Comparison of ENCODE assay signal across 8 cellular contexts in genomic region chr9:136117291-136118060, GRCh38. TPM values are rescaled to one million over a fixed set of nuclear protein-coding genes. Genes with fewer than 3 reads are reported as not detected.
A peak's percentile ranks its signal among the peaks of the same experiment; 100 is the strongest.
DNase-seq lines count a peak whose midpoint lies in the region; ATAC-seq, FAIRE-seq and TF ChIP-seq lines count a peak whose summit lies in the region.

No MANE protein-coding gene starts in this region.

- intact Hi-C loops in IMR-90 (cut with micrococcal nuclease) (loop anchor here (2.0 kb wide), 1 partner anchor 23 kb away; the partner anchor contains the start of gene NACC2), stomach (cut with DNase I; ENCODE audit: low total_unique reads) (no loop called here)

- H3K4me1 ChIP-seq in IMR-90 (ENCODE audit: control insufficient read depth, insufficient read depth, low read length) (peaks cover 11% of the 10 kb centered on the region), keratinocyte (ENCODE audit: control insufficient read depth, extremely low read depth, insufficient read depth, low read length) (peaks cover 22% of the 10 kb centered on the region), stomach (peaks cover 21 to 44% (median 39%) of the 10 kb centered on the region in 4 donors)

- H3K36me3 ChIP-seq in IMR-90 (ENCODE audit: control insufficient read depth, insufficient read depth, low read length): peaks cover 15% of the 10 kb centered on the region; the same call in 1 of the 2 replicates
- peaks cover 1 to 7% of the 10 kb centered on the region in 2 experiments for H3K36me3 ChIP-seq in keratinocyte (ENCODE audit: control insufficient read depth in 2 of 2, extremely low read depth in 1 of 2, insufficient read depth in 2 of 2, low read length in 2 of 2)
- peaks cover 22 to 34% (median 26%) of the 10 kb centered on the region in 4 donors for H3K36me3 ChIP-seq in stomach

- H2AFZ ChIP-seq in IMR-90 (replicated peaks; ENCODE audit: low read length, poor library complexity): peak overlapping the region; percentile 97
- H2AFZ ChIP-seq in keratinocyte (ENCODE audit: control insufficient read depth, low read length): no peak overlapping the region

- peak overlapping the region; percentile 12 for H4K5ac ChIP-seq in IMR-90 (ENCODE audit: low read depth, low read length)

- H2BK20ac ChIP-seq in IMR-90 (ENCODE audit: low read depth, low read length): no peak overlapping the region

- ATAC-seq in IMR-90 (ENCODE audit: low read depth): peak; percentile 1
- ATAC-seq in activated naive CD8-positive, alpha-beta T cell treated with anti-CD3 and anti-CD28 coated beads, Interleukin-2, amount 50 U/mL, for 24 hours: peak; percentile 41

- peak overlapping the region; percentile 64 for H2AK5ac ChIP-seq in IMR-90 (ENCODE audit: low read depth, low read length)

- POLR2A ChIA-PET in AG04450 (lab: Yijun Ruan, JAX) (interaction anchor here (0.7 to 1.4 kb wide), 4 partner anchors 8 to 401 kb away, joined by 3 to 5 read pairs (median 4); no protein-coding TSS in a partner anchor), IMR-90 (lab: Charles Lee; ENCODE audit: unreplicated experiment) (no interaction called here)

- H3K4me2 ChIP-seq in IMR-90 (ENCODE audit: low read depth, low read length) (peak overlapping the region; percentile 95), keratinocyte (ENCODE audit: control insufficient read depth, extremely low read depth, insufficient read depth, low read depth, low read length) (peak overlapping the region; percentile 94)

- in situ Hi-C loops in IMR-90 (cut with MboI; ENCODE audit: low sequenced_read_pairs): no loop called here

- H3K56ac ChIP-seq in IMR-90 (ENCODE audit: extremely low read depth, insufficient read depth, low read length): peak overlapping the region; percentile 33

- peaks cover 5 to 42% of the 10 kb centered on the region in 2 experiments; a peak in 3 of 4 replicates for H3K79me1 ChIP-seq in IMR-90 (ENCODE audit: low read depth in 1 of 2, low read length in 2 of 2)

- H3K9ac ChIP-seq in IMR-90 (ENCODE audit: low read depth, low read length) (peak overlapping the region; percentile 88), keratinocyte (ENCODE audit: control insufficient read depth, extremely low read depth, insufficient read depth, low read length) (peak overlapping the region; percentile 87)

- H3K4me3 ChIP-seq in AG04450 (ENCODE audit: low read depth, low read length): peak overlapping the region; percentile 67
- peak overlapping the region; percentile 64 for H3K4me3 ChIP-seq in IMR-90 (ENCODE audit: insufficient read depth, low read depth, low read length)
- peak overlapping the region; percentile 78 to 85 (median 85) for H3K4me3 ChIP-seq in keratinocyte (ENCODE audit: control insufficient read depth in 2 of 3, extremely low read depth in 1 of 3, insufficient read depth in 2 of 3, low read depth in 1 of 3, low read length in 3 of 3)
- peak overlapping the region; percentile 77 to 90 (median 82) for H3K4me3 ChIP-seq in stomach

- BruUV-seq in IMR-90 (replicated peaks; lab: Mats Ljungman, UMichigan): no TSS peak

- H2BK15ac ChIP-seq in IMR-90 (ENCODE audit: low read depth, low read length): no peak overlapping the region

- peaks cover 20% of the 10 kb centered on the region for H3K79me2 ChIP-seq in keratinocyte (ENCODE audit: control insufficient read depth, insufficient read depth, low read length)

- no peaks in the 10 kb centered on the region for H3K9me3 Mint-ChIP-seq in activated naive CD8-positive, alpha-beta T cell treated with anti-CD3 and anti-CD28 coated beads, Interleukin-2, amount 50 U/mL, for 24 hours

- peak overlapping the region; percentile 92 for H3K23ac ChIP-seq in IMR-90 (ENCODE audit: low read depth, low read length)

- TF ChIP-seq EP300 in stomach (IDR thresholded peaks at IDR 0.05): no peak

- H4K20me1 ChIP-seq in IMR-90 (ENCODE audit: insufficient read depth, low read length) (no peaks in the 10 kb centered on the region; the same call in 1 of the 2 replicates), keratinocyte (ENCODE audit: control insufficient read depth, extremely low read depth, insufficient read depth, low read length) (no peaks in the 10 kb centered on the region)

- peak overlapping the region; percentile 79; the same call in 1 of the 2 replicates for H3K14ac ChIP-seq in IMR-90 (replicated peaks; ENCODE audit: low read depth, low read length)

- H3K27me3 ChIP-seq in AG04450 (ENCODE audit: control insufficient read depth, insufficient read depth, low read length) (no peaks in the 10 kb centered on the region), IMR-90 (ENCODE audit: control insufficient read depth, insufficient read depth, low read length) (no peaks in the 10 kb centered on the region), keratinocyte (ENCODE audit: control insufficient read depth, extremely low read depth, insufficient read depth, low read length) (no peaks in the 10 kb centered on the region), stomach (no peaks in the 10 kb centered on the region)

- CTCF ChIA-PET in AG04450 (lab: Charles Lee): interaction anchor here (1.0 to 1.2 kb wide), 2 partner anchors 27 to 149 kb away, joined by 3 read pairs; no protein-coding TSS in a partner anchor
- CTCF ChIA-PET in IMR-90 (lab: Yijun Ruan, JAX): no interaction called here

- TF ChIP-seq CTCF in AG04450 (IDR thresholded peaks at IDR 0.05; ENCODE audit: low read depth, low read length) (no peak), IMR-90 (conservative IDR thresholded peaks at IDR 0.05; ENCODE audit: low read depth, low read length) (no peak), keratinocyte (optimal IDR thresholded peaks at IDR 0.05 in 1 of 3, IDR thresholded peaks at IDR 0.05 in 1 of 3, conservative IDR thresholded peaks at IDR 0.05 in 1 of 3; ENCODE audit: extremely low read depth in 1 of 3, insufficient read depth in 2 of 3, low read length in 3 of 3) (no peak), stomach (IDR thresholded peaks at IDR 0.05) (no peak)

- peaks cover 27% of the 10 kb centered on the region for H3K4me1 Mint-ChIP-seq in activated naive CD8-positive, alpha-beta T cell treated with anti-CD3 and anti-CD28 coated beads, Interleukin-2, amount 50 U/mL, for 24 hours

- no peaks in the 10 kb centered on the region for H3K27me3 Mint-ChIP-seq in activated naive CD8-positive, alpha-beta T cell treated with anti-CD3 and anti-CD28 coated beads, Interleukin-2, amount 50 U/mL, for 24 hours

- H3K27ac ChIP-seq in AG04450 (ENCODE audit: low read depth, low read length): no peak overlapping the region
- peak overlapping the region; percentile 74 for H3K27ac ChIP-seq in IMR-90 (ENCODE audit: insufficient read depth, low read length)
- H3K27ac ChIP-seq in keratinocyte (ENCODE audit: control insufficient read depth, insufficient read depth, low read length): peak overlapping the region; percentile 71
- H3K27ac ChIP-seq in stomach: peak overlapping the region; percentile 93 to 99 (median 96)

- H4K8ac ChIP-seq in IMR-90 (ENCODE audit: low read depth in 2 of 2, low read length in 2 of 2): peak overlapping the region; percentile 37 to 68; a peak in 2 of 4 replicates

- H2BK5ac ChIP-seq in IMR-90 (ENCODE audit: low read depth, low read length, poor library complexity, severe bottlenecking): peak overlapping the region; percentile 80

- TF ChIP-seq POLR2A in GM19193 (IDR thresholded peaks at IDR 0.05; ENCODE audit: extremely low read depth, insufficient read depth, insufficient read length): peak; percentile 58
- TF ChIP-seq POLR2A in IMR-90 (IDR thresholded peaks at IDR 0.05; ENCODE audit: low read depth, low read length): no peak
- TF ChIP-seq POLR2A in stomach (IDR thresholded peaks at IDR 0.05): no peak

- no peak overlapping the region for H2BK120ac ChIP-seq in IMR-90 (ENCODE audit: low read depth, low read length)

- H3K4ac ChIP-seq in IMR-90 (ENCODE audit: low read depth, low read length): peak overlapping the region; percentile 78

- H3K9me3 ChIP-seq in AG04450 (ENCODE audit: control insufficient read depth, insufficient read depth, low read length): no peaks in the 10 kb centered on the region; the same call in 1 of the 2 replicates
- H3K9me3 ChIP-seq in IMR-90 (ENCODE audit: control insufficient read depth, insufficient read depth, low read length): no peaks in the 10 kb centered on the region
- no peaks in the 10 kb centered on the region for H3K9me3 ChIP-seq in keratinocyte (ENCODE audit: control insufficient read depth, low read depth, low read length)
- H3K9me3 ChIP-seq in stomach: no peaks in the 10 kb centered on the region

- H3K9me1 ChIP-seq in IMR-90 (ENCODE audit: insufficient read depth, low read length): peaks cover 7% of the 10 kb centered on the region; the same call in 1 of the 2 replicates
- no peaks in the 10 kb centered on the region for H3K9me1 ChIP-seq in keratinocyte (ENCODE audit: control insufficient read depth, extremely low read depth, insufficient read depth, low read length)

- WGBS in IMR-90 (ENCODE audit: extremely low coverage in 2 of 2, insufficient read length in 1 of 2), 2 experiments: 49% methylated on average over 15 of the region's 30 CpGs; no CpG with 5 or more reads in 1 of the 2 experiments
- 20 to 29% (median 27%) methylated on average over 27 to 30 of the region's 30 CpGs for WGBS in stomach, 5 donors

- TF ChIP-seq RAD21 in IMR-90 (IDR thresholded peaks at IDR 0.05; ENCODE audit: low read length): no peak

- dilution Hi-C loops in IMR-90 (cut with HindIII; ENCODE audit: low sequenced_read_pairs, unreplicated experiment) (no loop called here), keratinocyte (cut with MboI; ENCODE audit: extremely low pct_ligation_motif_present, low sequenced_read_pairs) (no loop called here)

- DNase-seq in AG04450 (ENCODE audit: low read depth, low spot score) (no peak), IMR-90 (no peak), keratinocyte (ENCODE audit: low read depth, low spot score) (no peak), stomach (peak; percentile 63), SW480 (ENCODE audit: low spot score) (no peak), NCI-H69 (lab: John Stamatoyannopoulos, UW) (no peak)
- peak; percentile 66 for DNase-seq in activated naive CD8-positive, alpha-beta T cell treated with anti-CD3 and anti-CD28 coated beads, Interleukin-2, amount 50 U/mL, for 24 hours

- H3K27ac Mint-ChIP-seq in activated naive CD8-positive, alpha-beta T cell treated with anti-CD3 and anti-CD28 coated beads, Interleukin-2, amount 50 U/mL, for 24 hours: peak overlapping the region; percentile 94

- no peak overlapping the region for H3K18ac ChIP-seq in IMR-90 (ENCODE audit: low read depth, low read length)

- H4K91ac ChIP-seq in IMR-90 (ENCODE audit: insufficient read depth, low read depth, low read length): peak overlapping the region; percentile 55

- peaks cover 7% of the 10 kb centered on the region for H3K36me3 Mint-ChIP-seq in activated naive CD8-positive, alpha-beta T cell treated with anti-CD3 and anti-CD28 coated beads, Interleukin-2, amount 50 U/mL, for 24 hours (ENCODE audit: low read depth)

- H2AK9ac ChIP-seq in IMR-90 (replicated peaks; ENCODE audit: low read depth, low read length, poor library complexity): peak overlapping the region; percentile 97

- H3K4me3 Mint-ChIP-seq in activated naive CD8-positive, alpha-beta T cell treated with anti-CD3 and anti-CD28 coated beads, Interleukin-2, amount 50 U/mL, for 24 hours: peak overlapping the region; percentile 87

- no peak for FAIRE-seq in keratinocyte (lab: Jason Lieb, UNC)

RNA-seq across cellular contexts. Expression of gene TMEM250, which starts 1.2 kb away (rescaled TPM):
- 8.8 and 12.7 TPM in 2 replicates for polyA plus RNA-seq in AG04450 (2011; rRNA removed)
- 10.6 and 12.1 TPM in 2 replicates for polyA minus RNA-seq in AG04450 (2011; rRNA and poly(A)+ RNA removed)
- total RNA-seq in IMR-90 (2012; rRNA removed): 12.5 and 14.0 TPM in 2 replicates
- polyA plus RNA-seq in IMR-90 (2012; rRNA removed): 17.5 and 18.6 TPM in 2 replicates
- 29.9 and 32.6 TPM in 2 replicates for polyA plus RNA-seq in IMR-90 (2012; cell fraction: cytosol; rRNA removed)
- polyA plus RNA-seq in IMR-90 (2012; cell fraction: nucleus; rRNA removed; ENCODE audit: low replicate concordance): 12.4 and 30.2 TPM in 2 replicates
- 9.9 to 19.2 TPM (median 14.3 TPM) in 3 replicates for polyA plus RNA-seq in keratinocyte
- polyA plus RNA-seq in keratinocyte (2011; ENCODE audit: low read depth): 6.3 TPM
- 7.3 and 16.1 TPM in 2 replicates for polyA plus RNA-seq in keratinocyte (2011; cell fraction: cytosol; rRNA removed)
- 11.8 and 16.3 TPM in 2 replicates for polyA plus RNA-seq in keratinocyte (2011; cell fraction: nucleus; rRNA removed)
- polyA plus RNA-seq in keratinocyte (2012; ENCODE audit: low replicate concordance): 15.1 and 29.8 TPM in 2 replicates
- polyA minus RNA-seq in keratinocyte: 10.9 to 20.6 TPM (median 12.1 TPM) in 3 replicates
- polyA minus RNA-seq in keratinocyte (2011; cell fraction: cytosol; rRNA and poly(A)+ RNA removed): 46.0 TPM
- 12.1 and 13.0 TPM in 2 replicates for polyA minus RNA-seq in keratinocyte (2011; cell fraction: nucleus; rRNA and poly(A)+ RNA removed)
- total RNA-seq in stomach: 100 to 1,000 TPM in 1 of 5 donors, 10 to 100 TPM in 4; 17.4 to 105 (median 30.3) TPM
- polyA plus RNA-seq in stomach: 10 to 100 TPM; 15.6 to 19.4 (median 16.6) TPM

RNA-seq across cellular contexts. Expression of gene NACC2, which starts 22.4 kb away (rescaled TPM):
- polyA plus RNA-seq in AG04450 (2011; rRNA removed): 11.7 and 12.2 TPM in 2 replicates
- polyA minus RNA-seq in AG04450 (2011; rRNA and poly(A)+ RNA removed): 12.9 and 14.1 TPM in 2 replicates
- 7.9 and 11.1 TPM in 2 replicates for total RNA-seq in IMR-90 (2012; rRNA removed)
- 19.0 and 21.2 TPM in 2 replicates for polyA plus RNA-seq in IMR-90 (2012; rRNA removed)
- 16.0 and 22.9 TPM in 2 replicates for polyA plus RNA-seq in IMR-90 (2012; cell fraction: cytosol; rRNA removed)
- 27.3 and 39.1 TPM in 2 replicates for polyA plus RNA-seq in IMR-90 (2012; cell fraction: nucleus; rRNA removed; ENCODE audit: low replicate concordance)
- polyA plus RNA-seq in keratinocyte: 4.6 to 7.4 TPM (median 6.6 TPM) in 3 replicates
- polyA plus RNA-seq in keratinocyte (2011; ENCODE audit: low read depth): 2.4 TPM
- 3.9 and 7.6 TPM in 2 replicates for polyA plus RNA-seq in keratinocyte (2011; cell fraction: cytosol; rRNA removed)
- 16.1 and 18.5 TPM in 2 replicates for polyA plus RNA-seq in keratinocyte (2011; cell fraction: nucleus; rRNA removed)
- polyA plus RNA-seq in keratinocyte (2012; ENCODE audit: low replicate concordance): 3.7 and 10.0 TPM in 2 replicates
- polyA minus RNA-seq in keratinocyte: 10.5 to 18.5 TPM (median 14.2 TPM) in 3 replicates
- 28.0 TPM for polyA minus RNA-seq in keratinocyte (2011; cell fraction: cytosol; rRNA and poly(A)+ RNA removed)
- 20.9 and 22.5 TPM in 2 replicates for polyA minus RNA-seq in keratinocyte (2011; cell fraction: nucleus; rRNA and poly(A)+ RNA removed)
- total RNA-seq in stomach: 10 to 100 TPM in 4 of 5 donors, 1 to 10 TPM in 1; 9.5 to 69.2 (median 16.1) TPM
- polyA plus RNA-seq in stomach: 1 to 10 TPM; 4.1 to 7.0 (median 6.6) TPM

Comparison
In these comparisons a context has a peak if more than half of its experiments do, and no peak if none do; other contexts are left out.
1. DNase-seq: peak in activated naive CD8-positive, alpha-beta T cell treated with anti-CD3 and anti-CD28 coated beads, Interleukin-2, amount 50 U/mL, for 24 hours (single experiment) and stomach (single experiment); none in AG04450 (single experiment), IMR-90 (single experiment), keratinocyte (single experiment), SW480 (single experiment) and NCI-H69 (single experiment).
2. Peak in every context shown above with its lines, with median percentiles within 50 percentile points of each other: H3K4me3 ChIP-seq.